8 cellular contexts compared by ENCODE assay signal in the genomic region with DNA sequence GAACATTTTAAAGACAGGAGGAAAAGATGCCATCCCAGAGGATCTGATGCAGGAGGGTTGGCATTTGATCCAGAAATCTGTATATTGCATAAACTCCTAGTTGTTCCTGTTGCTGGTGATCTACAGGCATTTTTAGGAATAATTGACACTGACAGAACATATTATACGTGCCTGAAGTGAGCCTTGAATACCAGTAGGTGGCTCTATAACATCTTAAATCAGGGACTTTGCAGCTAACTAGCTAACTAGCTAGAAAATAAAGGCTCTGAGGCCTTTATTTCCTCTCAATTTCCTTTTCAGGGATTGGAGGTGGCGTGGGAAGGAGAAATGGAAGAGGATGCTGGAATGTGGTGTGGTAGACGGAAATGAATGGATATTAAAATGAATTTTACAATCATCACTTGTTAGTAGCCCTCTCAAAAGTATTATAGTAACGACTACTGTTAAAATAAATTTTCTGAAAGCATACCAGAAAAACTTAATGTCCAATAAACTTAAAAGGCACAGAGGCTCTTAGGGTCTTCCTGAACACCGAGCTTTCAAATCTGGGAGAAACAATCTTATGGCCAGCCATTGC. TPM values are rescaled to one million over a fixed set of nuclear protein-coding genes. Genes with fewer than 3 reads are reported as not detected.
DNase-seq lines count a peak whose midpoint lies in the region; ATAC-seq and TF ChIP-seq lines count a peak whose summit lies in the region.

No MANE protein-coding gene starts in this region.

- H4K20me1 ChIP-seq in fibroblast of lung (ENCODE audit: control insufficient read depth, extremely low read depth, insufficient read depth, low read length) (no peaks in the 10 kb centered on the region), neural progenitor cell (ENCODE audit: low read depth) (no peaks in the 10 kb centered on the region)

- H3K4me1 ChIP-seq in fibroblast of lung (ENCODE audit: control insufficient read depth, extremely low read depth, insufficient read depth, low read length) (peaks cover 5% of the 10 kb centered on the region), neural progenitor cell (no peaks in the 10 kb centered on the region)

- H3K4me2 ChIP-seq in fibroblast of lung (ENCODE audit: extremely low read depth, insufficient read depth, low read length) (no peak overlapping the region), neural progenitor cell (no peak overlapping the region)

- peaks cover 87% of the 10 kb centered on the region for H3K4me1 Mint-ChIP-seq in activated naive CD4-positive, alpha-beta T cell treated with anti-CD3 and anti-CD28 coated beads for 36 hours (ENCODE audit: low read depth)
- H3K4me1 Mint-ChIP-seq in T-helper 2 cell treated with Interferon-gamma antibody and Interleukin-4, amounts not matched to agents 5 μg/mL and 100 μg/mL, for 36 hours (ENCODE audit: low read depth): peaks cover 62% of the 10 kb centered on the region
- peaks cover 10% of the 10 kb centered on the region for H3K4me1 Mint-ChIP-seq in neural progenitor cell

- no peaks in the 10 kb centered on the region for H3K79me2 ChIP-seq in fibroblast of lung (ENCODE audit: control insufficient read depth, insufficient read depth, low read length)
- H3K79me2 ChIP-seq in neural progenitor cell (ENCODE audit: low read depth): no peaks in the 10 kb centered on the region

- TF ChIP-seq CTCF in fibroblast of lung (conservative IDR thresholded peaks at IDR 0.05 in 1 of 2, IDR thresholded peaks at IDR 0.05 in 1 of 2; ENCODE audit: low read depth in 1 of 2, low read length in 2 of 2): peak; percentile 76 to 81
- peak; percentile 89 for TF ChIP-seq CTCF in neural progenitor cell (IDR thresholded peaks at IDR 0.05)

- H3K27me3 Mint-ChIP-seq in activated naive CD4-positive, alpha-beta T cell treated with anti-CD3 and anti-CD28 coated beads for 36 hours (ENCODE audit: low read depth): no peaks in the 10 kb centered on the region
- no peaks in the 10 kb centered on the region for H3K27me3 Mint-ChIP-seq in T-helper 2 cell treated with Interferon-gamma antibody and Interleukin-4, amounts not matched to agents 5 μg/mL and 100 μg/mL, for 36 hours (ENCODE audit: low read depth)
- peaks cover 3% of the 10 kb centered on the region for H3K27me3 Mint-ChIP-seq in neural progenitor cell (ENCODE audit: insufficient read depth, low read depth)

- H3K4me3 ChIP-seq in fibroblast of lung (replicated peaks in 1 of 4; ENCODE audit: control extremely low read depth in 1 of 4, insufficient read depth in 1 of 4, low read depth in 3 of 4, low read length in 4 of 4) (no peak overlapping the region), neural progenitor cell (no peak overlapping the region)

- DNase-seq in activated naive CD4-positive, alpha-beta T cell treated with anti-CD3 and anti-CD28 coated beads for 36 hours: no peak
- DNase-seq in activated naive CD4-positive, alpha-beta T cell treated with anti-CD3 and anti-CD28 coated beads, Interleukin-2, amount 50 U/mL, for 16 hours: no peak
- DNase-seq in NCI-H1694 (lab: John Stamatoyannopoulos, UW) (peak; percentile 74), fibroblast of lung (ENCODE audit: low read depth in 2 of 2) (peak; percentile 73 to 77), neural progenitor cell (ENCODE audit: low spot score) (peak; percentile 68), islet precursor cell (no peak)
- DNase-seq in T-helper 2 cell treated with Interferon-gamma antibody and Interleukin-4, amounts not matched to agents 5 μg/mL and 100 μg/mL, for 36 hours (ENCODE audit: low spot score): no peak

- no peak overlapping the region for H3K27ac ChIP-seq in fibroblast of lung (ENCODE audit: insufficient read depth, low read length)
- no peak overlapping the region for H3K27ac ChIP-seq in neural progenitor cell

- peak overlapping the region; percentile 76 for H3K27ac Mint-ChIP-seq in activated naive CD4-positive, alpha-beta T cell treated with anti-CD3 and anti-CD28 coated beads for 36 hours
- peak overlapping the region; percentile 76 for H3K27ac Mint-ChIP-seq in T-helper 2 cell treated with Interferon-gamma antibody and Interleukin-4, amounts not matched to agents 5 μg/mL and 100 μg/mL, for 36 hours
- no peak overlapping the region for H3K27ac Mint-ChIP-seq in neural progenitor cell

- CTCF ChIA-PET in activated naive CD4-positive, alpha-beta T cell treated with anti-CD3 and anti-CD28 coated beads for 36 hours (lab: Charles Lee): interaction anchor here (0.7 to 7.5 kb wide), 28 partner anchors 9 to 345 kb away, joined by 3 to 80 read pairs (median 4); no protein-coding TSS in a partner anchor

- H3K4me3 Mint-ChIP-seq in activated naive CD4-positive, alpha-beta T cell treated with anti-CD3 and anti-CD28 coated beads for 36 hours: no peak overlapping the region
- peak overlapping the region; percentile 54 for H3K4me3 Mint-ChIP-seq in T-helper 2 cell treated with Interferon-gamma antibody and Interleukin-4, amounts not matched to agents 5 μg/mL and 100 μg/mL, for 36 hours
- no peak overlapping the region for H3K4me3 Mint-ChIP-seq in neural progenitor cell

- intact Hi-C loops in activated naive CD4-positive, alpha-beta T cell treated with anti-CD3 and anti-CD28 coated beads for 36 hours (cut with micrococcal nuclease): loop anchor here (1.0 to 5.0 kb wide), 13 partner anchors 22 to 893 kb away; a partner anchor contains a TSS

- no peaks in the 10 kb centered on the region for H3F3A ChIP-seq in neural progenitor cell (ENCODE audit: low read depth)

- H2AFZ ChIP-seq in fibroblast of lung (ENCODE audit: low read length) (peak overlapping the region; percentile 34), neural progenitor cell (replicated peaks) (no peak overlapping the region)

- peaks cover 5% of the 10 kb centered on the region for H3K9me3 Mint-ChIP-seq in activated naive CD4-positive, alpha-beta T cell treated with anti-CD3 and anti-CD28 coated beads for 36 hours
- H3K9me3 Mint-ChIP-seq in T-helper 2 cell treated with Interferon-gamma antibody and Interleukin-4, amounts not matched to agents 5 μg/mL and 100 μg/mL, for 36 hours: peaks cover 22% of the 10 kb centered on the region
- peaks cover 3% of the 10 kb centered on the region for H3K9me3 Mint-ChIP-seq in neural progenitor cell

- ATAC-seq in HG02852 (IDR thresholded peaks at IDR 0.05; ENCODE audit: unreplicated experiment): peak; percentile 42

- H3K9me3 ChIP-seq in fibroblast of lung (ENCODE audit: control insufficient read depth, insufficient read depth, low read depth, low read length) (no peaks in the 10 kb centered on the region), neural progenitor cell (ENCODE audit: low read depth) (no peaks in the 10 kb centered on the region)

- H3K36me3 Mint-ChIP-seq in activated naive CD4-positive, alpha-beta T cell treated with anti-CD3 and anti-CD28 coated beads for 36 hours (ENCODE audit: low read depth): peaks cover 5% of the 10 kb centered on the region
- H3K36me3 Mint-ChIP-seq in T-helper 2 cell treated with Interferon-gamma antibody and Interleukin-4, amounts not matched to agents 5 μg/mL and 100 μg/mL, for 36 hours (ENCODE audit: low read depth): peaks cover 39% of the 10 kb centered on the region
- no peaks in the 10 kb centered on the region for H3K36me3 Mint-ChIP-seq in neural progenitor cell

- H3K27me3 ChIP-seq in fibroblast of lung (ENCODE audit: control insufficient read depth, insufficient read depth, low read length) (no peaks in the 10 kb centered on the region), neural progenitor cell (peaks cover 20% of the 10 kb centered on the region)

- H3K9ac ChIP-seq in fibroblast of lung (ENCODE audit: insufficient read depth, low read length): no peak overlapping the region
- H3K9ac ChIP-seq in neural progenitor cell: no peak overlapping the region

- H3K36me3 ChIP-seq in fibroblast of lung (ENCODE audit: control insufficient read depth, insufficient read depth, low read length) (no peaks in the 10 kb centered on the region), neural progenitor cell (no peaks in the 10 kb centered on the region)

RNA-seq across cellular contexts. Expression of a gene that starts 5.5 kb away (rescaled TPM):
- 10 to 100 TPM; 12.5 to 12.6 TPM for total RNA-seq in activated naive CD4-positive, alpha-beta T cell treated with anti-CD3 and anti-CD28 coated beads for 36 hours
- 0.26 and 0.33 TPM in 2 replicates for total RNA-seq in fibroblast of lung
- polyA plus RNA-seq in fibroblast of lung: 0.17 and 0.24 TPM in 2 replicates
- 0.13 and 0.14 TPM in 2 replicates for polyA plus RNA-seq in fibroblast of lung (2012)
- 0.07 and 0.63 TPM in 2 replicates for polyA minus RNA-seq in fibroblast of lung (ENCODE audit: low replicate concordance)
- 6.4 and 7.1 TPM in 2 replicates for total RNA-seq in neural progenitor cell (ENCODE audit: low replicate concordance)

Comparison
In these comparisons a context has a peak if more than half of its experiments do, and no peak if none do; other contexts are left out.
1. DNase-seq: peak in NCI-H1694 (single experiment), fibroblast of lung (2 of 2) and neural progenitor cell (single experiment); none in activated naive CD4-positive, alpha-beta T cell treated with anti-CD3 and anti-CD28 coated beads for 36 hours (single experiment), activated naive CD4-positive, alpha-beta T cell treated with anti-CD3 and anti-CD28 coated beads, Interleukin-2, amount 50 U/mL, for 16 hours (single experiment), T-helper 2 cell treated with Interferon-gamma antibody and Interleukin-4, amounts not matched to agents 5 μg/mL and 100 μg/mL, for 36 hours (single experiment) and islet precursor cell (single experiment).